13 cellular contexts compared by ENCODE assay signal in genomic region chr11:118896472-118896913, GRCh38. TPM values are rescaled to one million over a fixed set of nuclear protein-coding genes. Genes with fewer than 3 reads are reported as not detected.
DNase-seq lines count a peak whose midpoint lies in the region; ATAC-seq, FAIRE-seq and TF ChIP-seq lines count a peak whose summit lies in the region.
"Had no signal": no experiment of that assay in that cellular context is flagged by ENCODE, and none has a peak within 500 bp of the region (broad histone marks: within the 10 kb centered on the region; RNA-seq: fewer than 3 reads in every experiment).

No MANE protein-coding gene starts in this region.

- no peaks in the 10 kb centered on the region for H3K9me3 Mint-ChIP-seq in stimulated activated naive CD8-positive, alpha-beta T cell treated with anti-CD3 and anti-CD28 coated beads, Interleukin-15, Interleukin-2, amounts not matched to agents 100 ng/mL and 50 ng/mL, for 24 hours

- no peak overlapping the region for H3K4me3 Mint-ChIP-seq in stimulated activated naive CD8-positive, alpha-beta T cell treated with anti-CD3 and anti-CD28 coated beads, Interleukin-15, Interleukin-2, amounts not matched to agents 100 ng/mL and 50 ng/mL, for 24 hours

- H3F3A ChIP-seq in SU-DHL-6 (ENCODE audit: insufficient read depth), result 0 out of 2 replicates have a peak, but pooled peaks cover 6% of the 10 kb centered on the region

- POLR2A ChIA-PET in HepG2 (lab: Yijun Ruan, JAX), result interaction anchor here (1.2 kb wide), 1 partner anchor 26 kb away, joined by 3 read pairs; no protein-coding TSS in a partner anchor

- TF ChIP-seq POLR2A in HepG2 (IDR thresholded peaks at IDR 0.05; ENCODE audit: insufficient read depth in 1 of 2, low read depth in 2 of 2, low read length in 2 of 2), result no peak

- no peaks in the 10 kb centered on the region for H3K27me3 ChIP-seq in SU-DHL-6 (ENCODE audit: low read length)
- H3K27me3 ChIP-seq in HepG2 (ENCODE audit: control insufficient read depth in 1 of 2, insufficient read depth in 2 of 2, low read length in 2 of 2), result peaks cover 2 to 17% of the 10 kb centered on the region in 2 experiments; a peak in 3 of 5 replicates
- H3K27me3 ChIP-seq: suprapubic skin had no signal

- no TSS peak for BruUV-seq in HepG2 (replicated peaks; lab: Mats Ljungman, UMichigan)

- in situ Hi-C loops in HepG2 (cut with HindIII; ENCODE audit: extremely low pct_ligation_motif_present, low pct_unique_long_range_greater_than_20kb), result no loop called here
- in situ Hi-C loops in KBM-7 (cut with MboI; ENCODE audit: low pct_unique_long_range_greater_than_20kb, low sequenced_read_pairs), result no loop called here

- TF ChIP-seq RAD21 in HepG2 (CRISPR knock-in tag; IDR thresholded peaks at IDR 0.05), result no peak

- intact Hi-C loops in HepG2 (cut with micrococcal nuclease; ENCODE audit: unreplicated experiment), result loop anchor here (10.0 kb wide), 1 partner anchor 1578 kb away; no protein-coding TSS in a partner anchor

- H4K20me1 ChIP-seq in SU-DHL-6 (ENCODE audit: low read depth, low read length) (no peaks in the 10 kb centered on the region), HepG2 (ENCODE audit: insufficient read depth, low read length) (no peaks in the 10 kb centered on the region)

- no peaks in the 10 kb centered on the region for H3K27me3 Mint-ChIP-seq in stimulated activated naive CD8-positive, alpha-beta T cell treated with anti-CD3 and anti-CD28 coated beads, Interleukin-15, Interleukin-2, amounts not matched to agents 100 ng/mL and 50 ng/mL, for 24 hours

- no peak overlapping the region for H2AFZ ChIP-seq in SU-DHL-6 (ENCODE audit: low read depth, low read length, severe bottlenecking)
- H2AFZ ChIP-seq in HepG2 (ENCODE audit: low read length), result no peak overlapping the region

- H3K9me2 ChIP-seq in SU-DHL-6 (replicated peaks; ENCODE audit: insufficient read depth, low read length), result no peaks in the 10 kb centered on the region

- H3K4me1 ChIP-seq in HepG2 (ENCODE audit: insufficient read depth, low read length), result 0 out of 2 replicates have a peak, but pooled peaks cover 7% of the 10 kb centered on the region
- H3K4me1 ChIP-seq: suprapubic skin had no signal

- TF ChIP-seq EP300 in HepG2 (IDR thresholded peaks at IDR 0.05; ENCODE audit: low read depth in 2 of 2, low read length in 2 of 2) (no peak), HepG2 (CRISPR knock-in tag; IDR thresholded peaks at IDR 0.05; ENCODE audit: borderline replicate concordance) (no peak)

- FAIRE-seq in HepG2 (lab: Jason Lieb, UNC), result no peak

- H3K79me2 ChIP-seq in SU-DHL-6 (ENCODE audit: insufficient read depth, low read length) (peaks cover 7% of the 10 kb centered on the region; the same call in 1 of the 2 replicates), HepG2 (ENCODE audit: insufficient read depth, low read length) (no peaks in the 10 kb centered on the region)

- peak overlapping the region; percentile 85 for H3K27ac Mint-ChIP-seq in stimulated activated naive CD8-positive, alpha-beta T cell treated with anti-CD3 and anti-CD28 coated beads, Interleukin-15, Interleukin-2, amounts not matched to agents 100 ng/mL and 50 ng/mL, for 24 hours

- no peak for DNase-seq in stimulated activated naive CD8-positive, alpha-beta T cell treated with anti-CD3 and anti-CD28 coated beads, Interleukin-15, Interleukin-2, amounts not matched to agents 100 U/mL and 50 U/mL, for 24 hours
- DNase-seq in HepG2 (ENCODE audit: low spot score), result no peak
- DNase-seq in KBM-7, result no peak
- no peak for DNase-seq in C1 segment of cervical spinal cord (lab: John Stamatoyannopoulos, UW)
- no peak for DNase-seq in NCI-H345 treated with DMSO at 0.1 percent for 48 hours (lab: John Stamatoyannopoulos, UW; ENCODE audit: unreplicated experiment)
- DNase-seq in mesenteric fat pad (ENCODE audit: low spot score), result no peak
- DNase-seq: activated effector memory CD4-positive, alpha-beta T cell treated with Interleukin-2 at 50 U/mL for 16 hours; COR-L47; NCI-H1436 treated with DMSO at 0.1 percent for 48 hours; stimulated activated CD4-positive, alpha-beta T cell treated with anti-CD3 and anti-CD28 coated beads, Interleukin-4, amount 100 ng/mL, for 24 hours had no signal

- CTCF ChIA-PET in HepG2 (lab: Yijun Ruan, JAX; ENCODE audit: low intra/inter-chr PET ratio, low total read pairs), result no interaction called here

- no peak overlapping the region for H3K9ac ChIP-seq in SU-DHL-6 (ENCODE audit: low read length)
- H3K9ac ChIP-seq in HepG2 (ENCODE audit: insufficient read depth, low read depth, low read length), result no peak overlapping the region

- no peaks in the 10 kb centered on the region for H3K36me3 ChIP-seq in SU-DHL-6 (ENCODE audit: low read length)
- peaks cover 12 to 13% of the 10 kb centered on the region in 2 experiments; a peak in 4 of 5 replicates for H3K36me3 ChIP-seq in HepG2 (replicated peaks in 1 of 2; ENCODE audit: control insufficient read depth in 1 of 2, insufficient read depth in 2 of 2, low read length in 2 of 2)

- TF ChIP-seq CTCF in SU-DHL-6 (IDR thresholded peaks at IDR 0.05; ENCODE audit: insufficient read depth, low read length, poor library complexity, severe bottlenecking) (no peak), HepG2 (CRISPR knock-in tag; IDR thresholded peaks at IDR 0.05) (no peak)

- H3K4me2 ChIP-seq in SU-DHL-6 (ENCODE audit: low read depth, low read length, poor library complexity, severe bottlenecking) (peak overlapping the region; percentile 9), HepG2 (ENCODE audit: low read depth, low read length) (no peak overlapping the region)

- 59% methylated on average over 4 of the region's 10 CpGs for WGBS in HepG2 (ENCODE audit: low lambda C conversion rate)

- ATAC-seq in stimulated activated naive CD8-positive, alpha-beta T cell treated with anti-CD3 and anti-CD28 coated beads, Interleukin-15, Interleukin-2, amounts not matched to agents 100 U/mL and 50 U/mL, for 24 hours, result no peak
- peak; percentile 5; the same call in 2 of the 3 replicates for ATAC-seq in HepG2

- no peak overlapping the region for H3K27ac ChIP-seq in SU-DHL-6 (ENCODE audit: low read depth, low read length)
- no peak overlapping the region for H3K27ac ChIP-seq in HepG2 (ENCODE audit: extremely low read length, insufficient read depth, low read length)
- H3K27ac ChIP-seq: suprapubic skin had no signal

- H3K36me3 Mint-ChIP-seq in stimulated activated naive CD8-positive, alpha-beta T cell treated with anti-CD3 and anti-CD28 coated beads, Interleukin-15, Interleukin-2, amounts not matched to agents 100 ng/mL and 50 ng/mL, for 24 hours (ENCODE audit: low read depth), result peaks cover 29% of the 10 kb centered on the region

- no peaks in the 10 kb centered on the region for H3K9me3 ChIP-seq in SU-DHL-6 (ENCODE audit: insufficient read depth, low read length)
- H3K9me3 ChIP-seq in HepG2 (ENCODE audit: low read length), result no peaks in the 10 kb centered on the region
- H3K9me3 ChIP-seq: suprapubic skin had no signal

- H3K4me1 Mint-ChIP-seq in stimulated activated naive CD8-positive, alpha-beta T cell treated with anti-CD3 and anti-CD28 coated beads, Interleukin-15, Interleukin-2, amounts not matched to agents 100 ng/mL and 50 ng/mL, for 24 hours (ENCODE audit: low read depth), result peaks cover 68% of the 10 kb centered on the region

- H3K4me3 ChIP-seq in SU-DHL-6 (ENCODE audit: insufficient read depth, low read length, poor library complexity, severe bottlenecking) (no peak overlapping the region), HepG2 (replicated peaks in 1 of 3; ENCODE audit: insufficient read depth in 1 of 3, low read depth in 2 of 3, low read length in 3 of 3) (no peak overlapping the region)
- H3K4me3 ChIP-seq: suprapubic skin had no signal

RNA-seq across cellular contexts. Expression of gene CXCR5, which starts 12.8 kb away (rescaled TPM):
- total RNA-seq in HepG2 (2016; rRNA removed; fragmentation: Illumina TruSeq; extraction: Trizol) (not detected in 2 replicates), mesenteric fat pad (not detected)
- not detected in 2 replicates for total RNA-seq in HepG2 (2016; cell fraction: cytosol; rRNA removed; fragmentation: Illumina TruSeq; extraction: Trizol; ENCODE audit: low read depth)
- total RNA-seq in HepG2 (2016; cell fraction: insoluble cytoplasmic fraction; rRNA removed; fragmentation: Illumina TruSeq; extraction: Trizol), result not detected in 2 replicates
- total RNA-seq in HepG2 (2016; cell fraction: membrane; rRNA removed; fragmentation: Illumina TruSeq; extraction: Trizol), result not detected in 2 replicates
- total RNA-seq in HepG2 (2016; cell fraction: nucleus; rRNA removed; fragmentation: Illumina TruSeq; extraction: Trizol), result not detected in 2 replicates
- polyA plus RNA-seq in HepG2 (2011; rRNA removed), result not detected in 2 replicates
- polyA plus RNA-seq in HepG2 (2011; cell fraction: cytosol; rRNA removed), result not detected in 2 replicates
- not detected in 2 replicates for polyA plus RNA-seq in HepG2 (2011; cell fraction: nucleus; rRNA removed)
- not detected in 2 replicates for polyA plus RNA-seq in HepG2 (2012)
- not detected in 2 replicates for polyA plus RNA-seq in HepG2 (2016; cell fraction: cytosol; fragmentation: Illumina TruSeq; extraction: Trizol; ENCODE audit: low read depth)
- not detected in 2 replicates for polyA plus RNA-seq in HepG2 (2016; cell fraction: insoluble cytoplasmic fraction; fragmentation: Illumina TruSeq; extraction: Trizol; ENCODE audit: low read depth)
- polyA plus RNA-seq in HepG2 (2016; cell fraction: membrane; fragmentation: Illumina TruSeq; extraction: Trizol; ENCODE audit: low read depth), result not detected in 2 replicates
- polyA plus RNA-seq in HepG2 (2016; cell fraction: nucleus; fragmentation: Illumina TruSeq; extraction: Trizol; ENCODE audit: insufficient read depth, low read depth), result not detected in 2 replicates
- polyA minus RNA-seq in HepG2 (2011; rRNA and poly(A)+ RNA removed; ENCODE audit: low replicate concordance), result not detected in 2 replicates
- polyA minus RNA-seq in HepG2 (2011; cell fraction: cytosol; rRNA and poly(A)+ RNA removed), result not detected in 2 replicates
- polyA minus RNA-seq in HepG2 (2011; cell fraction: nucleus; rRNA and poly(A)+ RNA removed), result not detected in 2 replicates
- total RNA-seq: suprapubic skin had no signal

RNA-seq across cellular contexts. Expression of gene BCL9L, which starts 29.2 kb away (rescaled TPM):
- total RNA-seq in HepG2 (2016; rRNA removed; fragmentation: Illumina TruSeq; extraction: Trizol) (3.7 and 5.5 TPM in 2 replicates), mesenteric fat pad (86.4 TPM)
- total RNA-seq in HepG2 (2016; cell fraction: cytosol; rRNA removed; fragmentation: Illumina TruSeq; extraction: Trizol; ENCODE audit: low read depth), result 1.4 and 2.2 TPM in 2 replicates
- total RNA-seq in HepG2 (2016; cell fraction: insoluble cytoplasmic fraction; rRNA removed; fragmentation: Illumina TruSeq; extraction: Trizol), result 3.5 and 4.0 TPM in 2 replicates
- total RNA-seq in HepG2 (2016; cell fraction: membrane; rRNA removed; fragmentation: Illumina TruSeq; extraction: Trizol), result 3.8 and 4.9 TPM in 2 replicates
- total RNA-seq in HepG2 (2016; cell fraction: nucleus; rRNA removed; fragmentation: Illumina TruSeq; extraction: Trizol), result 9.3 and 12.2 TPM in 2 replicates
- 4.1 and 4.5 TPM in 2 replicates for polyA plus RNA-seq in HepG2 (2011; rRNA removed)
- polyA plus RNA-seq in HepG2 (2011; cell fraction: cytosol; rRNA removed), result 1.1 and 1.9 TPM in 2 replicates
- 7.0 and 13.4 TPM in 2 replicates for polyA plus RNA-seq in HepG2 (2011; cell fraction: nucleus; rRNA removed)
- polyA plus RNA-seq in HepG2 (2012), result 10.4 and 11.2 TPM in 2 replicates
- polyA plus RNA-seq in HepG2 (2016; cell fraction: cytosol; fragmentation: Illumina TruSeq; extraction: Trizol; ENCODE audit: low read depth), result 0.58 and 0.67 TPM in 2 replicates
- 9.7 and 15.0 TPM in 2 replicates for polyA plus RNA-seq in HepG2 (2016; cell fraction: insoluble cytoplasmic fraction; fragmentation: Illumina TruSeq; extraction: Trizol; ENCODE audit: low read depth)
- 1.5 and 1.9 TPM in 2 replicates for polyA plus RNA-seq in HepG2 (2016; cell fraction: membrane; fragmentation: Illumina TruSeq; extraction: Trizol; ENCODE audit: low read depth)
- 21.7 and 33.9 TPM in 2 replicates for polyA plus RNA-seq in HepG2 (2016; cell fraction: nucleus; fragmentation: Illumina TruSeq; extraction: Trizol; ENCODE audit: insufficient read depth, low read depth)
- polyA minus RNA-seq in HepG2 (2011; rRNA and poly(A)+ RNA removed; ENCODE audit: low replicate concordance), result 4.8 and 11.8 TPM in 2 replicates
- 6.2 and 6.8 TPM in 2 replicates for polyA minus RNA-seq in HepG2 (2011; cell fraction: cytosol; rRNA and poly(A)+ RNA removed)
- polyA minus RNA-seq in HepG2 (2011; cell fraction: nucleus; rRNA and poly(A)+ RNA removed), result 5.5 and 6.5 TPM in 2 replicates

RNA-seq across cellular contexts. Expression of gene UPK2, which starts 59.6 kb away (rescaled TPM):
- total RNA-seq in HepG2 (2016; rRNA removed; fragmentation: Illumina TruSeq; extraction: Trizol) (not detected in 2 replicates), mesenteric fat pad (not detected)
- total RNA-seq in HepG2 (2016; cell fraction: cytosol; rRNA removed; fragmentation: Illumina TruSeq; extraction: Trizol; ENCODE audit: low read depth), result not detected in 2 replicates
- total RNA-seq in HepG2 (2016; cell fraction: insoluble cytoplasmic fraction; rRNA removed; fragmentation: Illumina TruSeq; extraction: Trizol), result not detected in 2 replicates
- total RNA-seq in HepG2 (2016; cell fraction: membrane; rRNA removed; fragmentation: Illumina TruSeq; extraction: Trizol), result not detected in 2 replicates
- not detected in 2 replicates for total RNA-seq in HepG2 (2016; cell fraction: nucleus; rRNA removed; fragmentation: Illumina TruSeq; extraction: Trizol)
- not detected in 2 replicates for polyA plus RNA-seq in HepG2 (2011; rRNA removed)
- polyA plus RNA-seq in HepG2 (2011; cell fraction: cytosol; rRNA removed), result not detected in 2 replicates
- polyA plus RNA-seq in HepG2 (2011; cell fraction: nucleus; rRNA removed), result not detected in 2 replicates
- polyA plus RNA-seq in HepG2 (2012), result not detected in 2 replicates
- not detected in 2 replicates for polyA plus RNA-seq in HepG2 (2016; cell fraction: cytosol; fragmentation: Illumina TruSeq; extraction: Trizol; ENCODE audit: low read depth)
- not detected in 2 replicates for polyA plus RNA-seq in HepG2 (2016; cell fraction: insoluble cytoplasmic fraction; fragmentation: Illumina TruSeq; extraction: Trizol; ENCODE audit: low read depth)
- not detected in 2 replicates for polyA plus RNA-seq in HepG2 (2016; cell fraction: membrane; fragmentation: Illumina TruSeq; extraction: Trizol; ENCODE audit: low read depth)
- not detected in 2 replicates for polyA plus RNA-seq in HepG2 (2016; cell fraction: nucleus; fragmentation: Illumina TruSeq; extraction: Trizol; ENCODE audit: insufficient read depth, low read depth)
- polyA minus RNA-seq in HepG2 (2011; rRNA and poly(A)+ RNA removed; ENCODE audit: low replicate concordance), result not detected in 2 replicates
- polyA minus RNA-seq in HepG2 (2011; cell fraction: cytosol; rRNA and poly(A)+ RNA removed), result not detected in 2 replicates
- polyA minus RNA-seq in HepG2 (2011; cell fraction: nucleus; rRNA and poly(A)+ RNA removed), result not detected in 2 replicates
- total RNA-seq: suprapubic skin had no signal
